In the genomic region with DNA sequence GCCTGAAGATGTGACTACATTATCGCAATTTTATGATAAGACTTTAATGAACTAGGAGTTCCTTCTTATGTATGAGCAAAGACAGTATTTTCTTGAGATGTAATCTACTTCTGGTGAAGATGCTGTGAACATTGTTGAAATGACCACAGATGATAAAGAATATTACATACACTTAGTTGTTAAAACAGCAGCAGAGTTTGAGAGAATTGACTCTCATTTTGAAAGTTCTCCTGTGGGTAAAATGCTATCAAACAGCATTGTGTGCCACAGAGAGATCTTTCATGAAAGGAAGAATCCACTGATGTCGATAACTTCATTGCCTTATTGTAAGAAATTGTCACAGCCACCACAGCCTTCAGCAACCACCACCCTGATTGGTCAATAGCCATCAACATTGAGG, we compare ENCODE assay signal across 28 cellular contexts.
"Had no signal": no experiment of that assay in that cellular context is flagged by ENCODE, and none has a peak within 500 bp of the region (broad histone marks: within the 10 kb centered on the region; RNA-seq: fewer than 3 reads in every experiment).

No MANE protein-coding gene starts in this region.

- H3K9me3 Mint-ChIP-seq: dendritic cell treated with granulocyte-macrophage colony-stimulating factor and Interleukin-4, amounts not matched to agents 40 ng/mL and 50 ng/mL, for 4 days; effector memory CD8-positive, alpha-beta T cell had no signal

- H3K4me3 Mint-ChIP-seq: dendritic cell treated with granulocyte-macrophage colony-stimulating factor and Interleukin-4, amounts not matched to agents 40 ng/mL and 50 ng/mL, for 4 days; effector memory CD8-positive, alpha-beta T cell; endodermal cell had no signal

- H3K4me1 ChIP-seq: colonic mucosa, esophagus muscularis mucosa, gastroesophageal sphincter, heart left ventricle, heart right ventricle had no signal

- ATAC-seq: effector memory CD8-positive, alpha-beta T cell; esophagus mucosa; foreskin keratinocyte; gastroesophageal sphincter; heart left ventricle; heart right ventricle had no signal

- H3K27me3 ChIP-seq: colonic mucosa, dorsolateral prefrontal cortex, esophagus muscularis mucosa, esophagus squamous epithelium, foreskin keratinocyte, gastroesophageal sphincter, heart left ventricle, heart right ventricle had no signal

- DNase-seq: colonic mucosa; cortex of kidney; dermis blood vessel endothelial cell; dorsolateral prefrontal cortex; effector CD4-positive, alpha-beta T cell; effector CD8-positive, alpha-beta T cell; effector memory CD4-positive, alpha-beta T cell; effector memory CD8-positive, alpha-beta T cell; endodermal cell; erythroblast; esophagus squamous epithelium; foreskin fibroblast; foreskin keratinocyte; foreskin melanocyte; glutamatergic neuron; head of caudate nucleus; heart left ventricle; heart right ventricle had no signal

- H3K9me3 ChIP-seq: colonic mucosa, esophagus muscularis mucosa, esophagus squamous epithelium, gastroesophageal sphincter, heart left ventricle, heart right ventricle had no signal

- H3K4me3 ChIP-seq: colonic mucosa, coronary artery, dorsolateral prefrontal cortex, esophagus muscularis mucosa, esophagus squamous epithelium, gastroesophageal sphincter, heart left ventricle, heart right ventricle had no signal

- FAIRE-seq: colon, endometrium, endothelial cell of umbilical vein, frontal cortex had no signal

- H3K27ac Mint-ChIP-seq: dendritic cell treated with granulocyte-macrophage colony-stimulating factor and Interleukin-4, amounts not matched to agents 40 ng/mL and 50 ng/mL, for 4 days; effector memory CD8-positive, alpha-beta T cell; endodermal cell had no signal

- H3K27ac ChIP-seq: colonic mucosa, coronary artery, dorsolateral prefrontal cortex, epithelial cell of prostate, esophagus muscularis mucosa, esophagus squamous epithelium, foreskin keratinocyte, gastroesophageal sphincter, heart left ventricle, heart right ventricle had no signal

- H3K4me1 Mint-ChIP-seq: endodermal cell had no signal

- H3K36me3 ChIP-seq: colonic mucosa, esophagus muscularis mucosa, esophagus squamous epithelium, gastroesophageal sphincter, heart left ventricle, heart right ventricle had no signal

- H3K27me3 Mint-ChIP-seq: dendritic cell treated with granulocyte-macrophage colony-stimulating factor and Interleukin-4, amounts not matched to agents 40 ng/mL and 50 ng/mL, for 4 days had no signal
